Comparison of ENCODE assay signal across 10 cellular contexts in the genomic region with DNA sequence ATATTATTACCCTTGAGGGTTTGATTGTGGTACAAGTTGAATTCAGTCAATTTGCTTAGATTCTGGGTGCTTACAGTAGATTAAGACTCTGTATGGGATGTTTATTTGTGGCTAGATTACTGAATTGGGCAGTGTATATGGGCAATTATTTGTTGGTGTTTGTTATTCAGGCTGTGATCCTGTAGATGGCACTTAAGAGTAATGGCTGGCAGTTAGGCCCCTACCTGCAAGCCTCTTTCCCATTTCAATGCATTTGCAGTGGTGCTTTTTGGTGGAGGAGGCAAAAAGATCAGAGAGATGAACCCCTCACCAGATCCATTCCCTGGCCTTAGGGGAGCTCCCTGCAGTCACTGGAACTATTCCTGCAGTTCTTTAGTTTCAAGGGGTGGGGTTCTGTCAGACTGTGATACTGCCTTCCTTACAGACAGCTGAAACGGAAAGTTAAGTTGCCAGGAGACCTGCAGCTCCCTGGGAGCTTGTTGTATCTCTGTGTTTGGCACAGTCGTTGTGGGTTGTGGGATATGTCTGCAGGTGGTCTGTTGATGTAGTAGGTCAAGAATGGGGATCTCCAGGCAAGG.
DNase-seq lines count a peak whose midpoint lies in the region; ATAC-seq and TF ChIP-seq lines count a peak whose summit lies in the region.
"Had no signal": no experiment of that assay in that cellular context is flagged by ENCODE, and none has a peak within 500 bp of the region (broad histone marks: within the 10 kb centered on the region; RNA-seq: fewer than 3 reads in every experiment).

No MANE protein-coding gene starts in this region.

- no peak for ATAC-seq in HG03521 (IDR thresholded peaks at IDR 0.05; ENCODE audit: unreplicated experiment)

- H3K4me3 ChIP-seq in AG10803 (ENCODE audit: low read length) = no peak overlapping the region
- H3K4me3 ChIP-seq: stomach had no signal

- TF ChIP-seq CTCF in AG10803 (conservative IDR thresholded peaks at IDR 0.05; ENCODE audit: low read length) = peak; percentile 45

- DNase-seq in AG10803 (ENCODE audit: low read depth) = peak; percentile 25
- DNase-seq in HCEC 1CT = peak; percentile 48
- DNase-seq in SK-MEL-5 (ENCODE audit: low read depth, low spot score) = peak; percentile 2
- peak; percentile 27 for DNase-seq in glomerular visceral epithelial cell (ENCODE audit: extremely low spot score)
- no peak for DNase-seq in stimulated activated naive CD4-positive, alpha-beta T cell treated with Interleukin-2 at 50 U/mL for 16 hours (lab: John Stamatoyannopoulos, UW)
- DNase-seq in NCI-H510A treated with DMSO at 0.1 percent for 48 hours (lab: John Stamatoyannopoulos, UW) = no peak
- no peak for DNase-seq in activated naive CD4-positive, alpha-beta T cell treated with anti-CD3 and anti-CD28 coated beads, Interleukin-2, amount 50 U/mL, for 16 hours
- DNase-seq: islet precursor cell, stomach had no signal

- in situ Hi-C loops in SK-MEL-5 (cut with HindIII; ENCODE audit: low pct_unique_long_range_greater_than_20kb, low sequenced_read_pairs) = no loop called here

Comparison
In these comparisons a context has a peak if more than half of its experiments do, and no peak if none do; other contexts are left out.
1. DNase-seq: peak in AG10803 (single experiment), HCEC 1CT (single experiment), SK-MEL-5 (single experiment) and glomerular visceral epithelial cell (single experiment); none in stimulated activated naive CD4-positive, alpha-beta T cell treated with Interleukin-2 at 50 U/mL for 16 hours (single experiment), NCI-H510A treated with DMSO at 0.1 percent for 48 hours (single experiment) and activated naive CD4-positive, alpha-beta T cell treated with anti-CD3 and anti-CD28 coated beads, Interleukin-2, amount 50 U/mL, for 16 hours (single experiment).